In the genomic region with DNA sequence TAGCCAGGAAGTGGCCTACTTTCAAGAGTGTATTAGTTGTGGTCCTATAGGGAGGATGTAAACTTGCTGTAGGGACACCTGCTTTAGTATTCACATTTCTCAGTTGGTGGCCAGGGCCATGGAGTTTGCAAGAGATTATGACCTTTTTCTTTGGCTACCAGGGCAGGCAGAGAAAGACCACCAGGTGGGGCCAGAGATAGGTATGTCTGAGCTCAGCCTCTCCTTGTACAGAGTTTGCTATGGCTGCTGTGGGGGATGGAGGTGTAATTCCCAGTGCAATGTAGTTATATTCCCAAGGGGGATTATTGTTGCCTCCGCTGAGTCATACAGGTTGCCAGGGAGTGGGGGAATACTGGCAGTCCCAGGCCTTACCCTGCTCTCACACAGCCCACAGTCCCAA, we compare ENCODE assay signal across 26 cellular contexts. TPM values are rescaled to one million over a fixed set of nuclear protein-coding genes. Genes with fewer than 3 reads are reported as not detected.
"Had no signal": no experiment of that assay in that cellular context is flagged by ENCODE, and none has a peak within 500 bp of the region (broad histone marks: within the 10 kb centered on the region; RNA-seq: fewer than 3 reads in every experiment).

No MANE protein-coding gene starts in this region.

- H3K27me3 Mint-ChIP-seq: activated B cell treated with CpG ODN at 0.5 μM for 24 hours, type B pancreatic cell had no signal

- H3K4me1 Mint-ChIP-seq: activated B cell treated with CpG ODN at 0.5 μM for 24 hours; activated CD4-positive, alpha-beta T cell treated with anti-CD3 and anti-CD28 coated beads for 36 hours; mesothelial cell of epicardium; naive thymus-derived CD8-positive, alpha-beta T cell had no signal

- H3K27ac ChIP-seq: cardiac muscle cell, left ventricle myocardium inferior, spleen, thoracic aorta, vagina had no signal

- H3K36me3 ChIP-seq: cardiac muscle cell, left ventricle myocardium inferior, spleen, thoracic aorta, vagina had no signal

- H3K4me3 ChIP-seq: cardiac muscle cell, left ventricle myocardium inferior, spleen, thoracic aorta, vagina had no signal

- H3K9me3 ChIP-seq: thoracic aorta, vagina had no signal

- H3K4me3 Mint-ChIP-seq: activated B cell treated with CpG ODN at 0.5 μM for 24 hours; activated CD4-positive, alpha-beta T cell treated with anti-CD3 and anti-CD28 coated beads for 36 hours; activated naive CD4-positive, alpha-beta T cell treated with anti-CD3 and anti-CD28 coated beads for 36 hours; activated T-cell treated with anti-CD3 and anti-CD28 coated beads, Interleukin-2, amount 50 U/mL, for 4 hours; mesothelial cell of epicardium; naive thymus-derived CD8-positive, alpha-beta T cell; type B pancreatic cell had no signal

- H3K27me3 ChIP-seq: cardiac muscle cell, spleen, vagina had no signal

- DNase-seq: activated B cell treated with CpG ODN at 0.5 μM for 24 hours; activated CD4-positive, alpha-beta T cell treated with anti-CD3 and anti-CD28 coated beads for 36 hours; activated CD4-positive, alpha-beta T cell treated with anti-CD3 and anti-CD28 coated beads, Interleukin-2, amount 50 U/mL, for 4 hours; activated CD8-positive, alpha-beta memory T cell treated with anti-CD3 and anti-CD28 coated beads, Interleukin-2, amount 50 U/mL, for 48 hours; activated naive CD4-positive, alpha-beta T cell treated with anti-CD3 and anti-CD28 coated beads for 36 hours; activated T-cell treated with anti-CD3 and anti-CD28 coated beads, Interleukin-2, amount 50 U/mL, for 4 hours; effector CD8-positive, alpha-beta T cell; foreskin melanocyte; left ventricle myocardium inferior; naive thymus-derived CD8-positive, alpha-beta T cell; retina; spleen; stimulated activated CD4-positive, alpha-beta T cell treated with anti-CD3 and anti-CD28 coated beads, Interleukin-4, amount 100 ng/mL, for 1 hour; stimulated activated naive CD4-positive, alpha-beta T cell; T-helper 9 cell had no signal

- H3K27ac Mint-ChIP-seq: activated B cell treated with CpG ODN at 0.5 μM for 24 hours; activated CD4-positive, alpha-beta T cell treated with anti-CD3 and anti-CD28 coated beads for 36 hours; activated naive CD4-positive, alpha-beta T cell treated with anti-CD3 and anti-CD28 coated beads for 36 hours; mesothelial cell of epicardium; naive thymus-derived CD8-positive, alpha-beta T cell; type B pancreatic cell had no signal

- H3K4me1 ChIP-seq: left ventricle myocardium inferior, spleen, vagina had no signal

- H3K36me3 Mint-ChIP-seq: type B pancreatic cell had no signal

RNA-seq across cellular contexts. Expression of a gene that starts 26.3 kb away (rescaled TPM):
- total RNA-seq: activated B cell treated with CpG ODN at 0.5 μM for 24 hours; activated CD4-positive, alpha-beta T cell treated with anti-CD3 and anti-CD28 coated beads for 36 hours; activated CD8-positive, alpha-beta memory T cell treated with anti-CD3 and anti-CD28 coated beads for 36 hours; activated naive CD4-positive, alpha-beta T cell treated with anti-CD3 and anti-CD28 coated beads for 36 hours; activated T-cell treated with anti-CD3 and anti-CD28 coated beads, Interleukin-2, amount 50 U/mL, for 4 hours; chondrocyte; esophagus mucosa; left ventricle myocardium inferior; lung microvascular endothelial cell; naive thymus-derived CD8-positive, alpha-beta T cell; osteoblast; posterior vena cava; spleen; thoracic aorta; vagina had no signal
- polyA plus RNA-seq: naive thymus-derived CD8-positive, alpha-beta T cell; spleen had no signal
